Comparison of ENCODE assay signal across 8 cellular contexts in genomic region chr10:96586419-96587254, GRCh38. TPM values are rescaled to one million over a fixed set of nuclear protein-coding genes. Genes with fewer than 3 reads are reported as not detected.
DNase-seq lines count a peak whose midpoint lies in the region; ATAC-seq and TF ChIP-seq lines count a peak whose summit lies in the region.

TM9SF3 (minus strand) TSS chr10:96587012; CDS start chr10:96586835, 177 bp downstream.

- H3K27ac Mint-ChIP-seq in activated CD4-positive, alpha-beta T cell treated with anti-CD3 and anti-CD28 coated beads, Interleukin-2, amount 10 ng/mL, durations not matched to agents 7 days and 5 days: peak within 1 kb of the TSS; percentile 96
- H3K27ac Mint-ChIP-seq in dendritic cell treated with granulocyte-macrophage colony-stimulating factor and Interleukin-4, amounts not matched to agents 40 ng/mL and 50 ng/mL, for 4 days: no peak within 1 kb of the TSS

- no peaks in the 10 kb centered on the region for H3K9me3 Mint-ChIP-seq in activated CD4-positive, alpha-beta T cell treated with anti-CD3 and anti-CD28 coated beads, Interleukin-2, amount 10 ng/mL, durations not matched to agents 7 days and 5 days
- no peaks in the 10 kb centered on the region for H3K9me3 Mint-ChIP-seq in dendritic cell treated with granulocyte-macrophage colony-stimulating factor and Interleukin-4, amounts not matched to agents 40 ng/mL and 50 ng/mL, for 4 days

- H3K4me1 Mint-ChIP-seq in activated CD4-positive, alpha-beta T cell treated with anti-CD3 and anti-CD28 coated beads, Interleukin-2, amount 10 ng/mL, durations not matched to agents 7 days and 5 days: peaks cover 30% of the 10 kb centered on the region
- H3K4me1 Mint-ChIP-seq in dendritic cell treated with granulocyte-macrophage colony-stimulating factor and Interleukin-4, amounts not matched to agents 40 ng/mL and 50 ng/mL, for 4 days (ENCODE audit: low read depth): peaks cover 39% of the 10 kb centered on the region

- no peaks in the 10 kb centered on the region; the same call in 1 of the 2 replicates for H3K9me3 ChIP-seq in AG04450 (ENCODE audit: control insufficient read depth, insufficient read depth, low read length)
- H3K9me3 ChIP-seq in left lung: no peaks in the 10 kb centered on the region

- H3K4me3 Mint-ChIP-seq in activated CD4-positive, alpha-beta T cell treated with anti-CD3 and anti-CD28 coated beads, Interleukin-2, amount 10 ng/mL, durations not matched to agents 7 days and 5 days: peak within 1 kb of the TSS; percentile 93
- peak within 1 kb of the TSS; percentile 82 for H3K4me3 Mint-ChIP-seq in dendritic cell treated with granulocyte-macrophage colony-stimulating factor and Interleukin-4, amounts not matched to agents 40 ng/mL and 50 ng/mL, for 4 days

- DNase-seq in AG04450 (ENCODE audit: low read depth, low spot score) (peak; percentile 32), NCI-H460 (ENCODE audit: extremely low read depth, low read depth) (peak; percentile 88), left lung (peak; percentile 94 to 99)
- peak; percentile 92 for DNase-seq in activated CD4-positive, alpha-beta T cell treated with anti-CD3 and anti-CD28 coated beads, Interleukin-2, amount 10 ng/mL, durations not matched to agents 7 days and 5 days
- peak; percentile 86 to 89 for DNase-seq in stimulated activated CD4-positive, alpha-beta T cell treated with anti-CD3 and anti-CD28 coated beads, Interleukin-2, amount 100 ng/mL, for 48 hours

- H3K27me3 ChIP-seq in AG04450 (ENCODE audit: control insufficient read depth, insufficient read depth, low read length) (no peaks in the 10 kb centered on the region), left lung (no peaks in the 10 kb centered on the region)

- H3K27me3 Mint-ChIP-seq in activated CD4-positive, alpha-beta T cell treated with anti-CD3 and anti-CD28 coated beads, Interleukin-2, amount 10 ng/mL, durations not matched to agents 7 days and 5 days: peaks cover 4% of the 10 kb centered on the region
- no peaks in the 10 kb centered on the region for H3K27me3 Mint-ChIP-seq in dendritic cell treated with granulocyte-macrophage colony-stimulating factor and Interleukin-4, amounts not matched to agents 40 ng/mL and 50 ng/mL, for 4 days

- peaks cover 10% of the 10 kb centered on the region for H3K36me3 Mint-ChIP-seq in activated CD4-positive, alpha-beta T cell treated with anti-CD3 and anti-CD28 coated beads, Interleukin-2, amount 10 ng/mL, durations not matched to agents 7 days and 5 days (ENCODE audit: low read depth)
- H3K36me3 Mint-ChIP-seq in dendritic cell treated with granulocyte-macrophage colony-stimulating factor and Interleukin-4, amounts not matched to agents 40 ng/mL and 50 ng/mL, for 4 days (ENCODE audit: low read depth): peaks cover 16% of the 10 kb centered on the region

- peak within 1 kb of the TSS; percentile 92 for H3K4me3 ChIP-seq in AG04450 (ENCODE audit: low read depth, low read length)
- H3K4me3 ChIP-seq in left lung: peak within 1 kb of the TSS; percentile 77 to 83

- POLR2A ChIA-PET in AG04450 (lab: Yijun Ruan, JAX): no interaction called here
- POLR2A ChIA-PET in activated CD4-positive, alpha-beta T cell treated with anti-CD3 and anti-CD28 coated beads, Interleukin-2, amount 10 ng/mL, durations not matched to agents 7 days and 5 days (lab: Charles Lee): no interaction called here

- TF ChIP-seq CTCF in AG04450 (IDR thresholded peaks at IDR 0.05; ENCODE audit: low read depth, low read length) (no peak), left lung (IDR thresholded peaks at IDR 0.05) (no peak)

- H3K27ac ChIP-seq in AG04450 (ENCODE audit: low read depth, low read length) (peak within 1 kb of the TSS; percentile 96), left lung (peak within 1 kb of the TSS; percentile 97 to 99)

- peak; percentile 79 for ATAC-seq in GM18867 (IDR thresholded peaks at IDR 0.05; ENCODE audit: unreplicated experiment)
- peak; percentile 71 for ATAC-seq in HG03108 (IDR thresholded peaks at IDR 0.05; ENCODE audit: unreplicated experiment)
- peak; percentile 88 for ATAC-seq in left lung

- peaks cover 32 to 59% of the 10 kb centered on the region in 2 donors for H3K4me1 ChIP-seq in left lung

- H3K36me3 ChIP-seq in left lung: no peaks in the 10 kb centered on the region

- CTCF ChIA-PET in AG04450 (lab: Charles Lee): interaction anchor here (1.0 to 1.9 kb wide), 2 partner anchors 54 to 73 kb away, joined by 3 to 8 read pairs; partner anchors contain the start of gene TLL2
- CTCF ChIA-PET in activated CD4-positive, alpha-beta T cell treated with anti-CD3 and anti-CD28 coated beads, Interleukin-2, amount 10 ng/mL, durations not matched to agents 7 days and 5 days (lab: Charles Lee): interaction anchor here (1.0 kb wide), 1 partner anchor 12 kb away, joined by 3 read pairs; no protein-coding TSS in a partner anchor

- intact Hi-C loops in dendritic cell treated with granulocyte-macrophage colony-stimulating factor and Interleukin-4, amounts not matched to agents 40 ng/mL and 50 ng/mL, for 4 days (cut with micrococcal nuclease): loop anchor here (5.0 to 10.0 kb wide), 2 partner anchors 128 to 246 kb away; partner anchors contain the start of gene LCOR
- intact Hi-C loops in left lung (cut with DNase I): no loop called here

RNA-seq across cellular contexts. Expression of gene TM9SF3, which starts in this region (rescaled TPM):
- 61.3 and 90.7 TPM in 2 replicates for polyA plus RNA-seq in AG04450 (2011; rRNA removed)
- polyA minus RNA-seq in AG04450 (2011; rRNA and poly(A)+ RNA removed): 59.8 and 130 TPM in 2 replicates
- total RNA-seq in NCI-H460 (2014; rRNA removed; shearing (Covaris generic)): 84.5 and 118 TPM in 2 replicates
- polyA plus RNA-seq in NCI-H460 (2014; cell fraction: nucleus; rRNA removed): 68.0 and 149 TPM in 2 replicates
- 10 to 100 TPM; 73.5 to 76.1 TPM for total RNA-seq in activated CD4-positive, alpha-beta T cell treated with anti-CD3 and anti-CD28 coated beads, Interleukin-2, amount 10 ng/mL, durations not matched to agents 7 days and 5 days
- total RNA-seq in left lung: 100 to 1,000 TPM; 134 to 145 TPM

Comparison
In these comparisons a context has a peak if more than half of its experiments do, and no peak if none do; other contexts are left out.
1. Peak in every context shown above with its lines: DNase-seq, ATAC-seq, H3K4me3 ChIP-seq and H3K27ac ChIP-seq.
2. DNase-seq: peak in every context shown above with its lines; median percentile 96 in left lung; 92 in activated CD4-positive, alpha-beta T cell treated with anti-CD3 and anti-CD28 coated beads, Interleukin-2, amount 10 ng/mL, durations not matched to agents 7 days and 5 days; 88 in NCI-H460; 88 in stimulated activated CD4-positive, alpha-beta T cell treated with anti-CD3 and anti-CD28 coated beads, Interleukin-2, amount 100 ng/mL, for 48 hours; 32 in AG04450.